ENCODE assay signal across 10 cellular contexts in genomic region chr10:27529010-27529783, GRCh38. TPM values are rescaled to one million over a fixed set of nuclear protein-coding genes. Genes with fewer than 3 reads are reported as not detected.
A peak's percentile ranks its signal among the peaks of the same experiment; 100 is the strongest.
DNase-seq lines count a peak whose midpoint lies in the region; ATAC-seq, FAIRE-seq and TF ChIP-seq lines count a peak whose summit lies in the region.
"Had no signal": no experiment of that assay in that cellular context is flagged by ENCODE, and none has a peak within 500 bp of the region (broad histone marks: within the 10 kb centered on the region; RNA-seq: fewer than 3 reads in every experiment).

No MANE protein-coding gene starts in this region.

- H3K4me3 Mint-ChIP-seq in activated CD8-positive, alpha-beta T cell treated with anti-CD3 and anti-CD28 coated beads, Interleukin-2, amount 10 ng/mL, durations not matched to agents 7 days and 5 days: no peak overlapping the region
- H3K4me3 Mint-ChIP-seq in glutamatergic neuron (ENCODE audit: unreplicated experiment): peak overlapping the region; percentile 35

- peak overlapping the region; percentile 67 for H3K27ac Mint-ChIP-seq in activated CD8-positive, alpha-beta T cell treated with anti-CD3 and anti-CD28 coated beads, Interleukin-2, amount 10 ng/mL, durations not matched to agents 7 days and 5 days
- peak overlapping the region; percentile 89 for H3K27ac Mint-ChIP-seq in glutamatergic neuron (ENCODE audit: unreplicated experiment)

- H3K4me1 Mint-ChIP-seq in activated CD8-positive, alpha-beta T cell treated with anti-CD3 and anti-CD28 coated beads, Interleukin-2, amount 10 ng/mL, durations not matched to agents 7 days and 5 days (ENCODE audit: low read depth): peaks cover 53% of the 10 kb centered on the region
- peaks cover 64% of the 10 kb centered on the region for H3K4me1 Mint-ChIP-seq in glutamatergic neuron (ENCODE audit: low read depth, unreplicated experiment)

- TF ChIP-seq CTCF in 22Rv1 (IDR thresholded peaks at IDR 0.05): no peak
- no peak for TF ChIP-seq CTCF in glutamatergic neuron (IDR thresholded peaks at IDR 0.05; ENCODE audit: partially characterized antibody, unreplicated experiment)

- ATAC-seq in activated CD8-positive, alpha-beta T cell treated with anti-CD3 and anti-CD28 coated beads, Interleukin-2, amount 10 ng/mL, durations not matched to agents 7 days and 5 days: no peak
- no peak for ATAC-seq in esophagus mucosa

- FAIRE-seq in frontal cortex (lab: Jason Lieb, UNC): no peak
- FAIRE-seq: small intestine had no signal

- peak overlapping the region; percentile 72 for H3K27ac ChIP-seq in 22Rv1
- H3K27ac ChIP-seq: vagina had no signal

- POLR2A ChIA-PET in activated CD8-positive, alpha-beta T cell treated with anti-CD3 and anti-CD28 coated beads, Interleukin-2, amount 10 ng/mL, durations not matched to agents 7 days and 5 days (lab: Charles Lee): no interaction called here

- DNase-seq in EH (ENCODE audit: low read depth) (peak; percentile 36), glutamatergic neuron (no peak), AG08395 (ENCODE audit: low spot score) (no peak), 8988T (no peak), frontal cortex (ENCODE audit: low spot score in 2 of 2) (no peak)
- no peak for DNase-seq in activated CD8-positive, alpha-beta T cell treated with anti-CD3 and anti-CD28 coated beads, Interleukin-2, amount 10 ng/mL, durations not matched to agents 7 days and 5 days

- no peaks in the 10 kb centered on the region for H3K27me3 Mint-ChIP-seq in activated CD8-positive, alpha-beta T cell treated with anti-CD3 and anti-CD28 coated beads, Interleukin-2, amount 10 ng/mL, durations not matched to agents 7 days and 5 days (ENCODE audit: low read depth)
- H3K27me3 Mint-ChIP-seq in glutamatergic neuron (ENCODE audit: unreplicated experiment): peaks cover 1% of the 10 kb centered on the region

- peaks cover 25% of the 10 kb centered on the region for H3K36me3 Mint-ChIP-seq in activated CD8-positive, alpha-beta T cell treated with anti-CD3 and anti-CD28 coated beads, Interleukin-2, amount 10 ng/mL, durations not matched to agents 7 days and 5 days (ENCODE audit: low read depth)
- H3K36me3 Mint-ChIP-seq in glutamatergic neuron (ENCODE audit: unreplicated experiment): no peaks in the 10 kb centered on the region

- CTCF ChIA-PET in activated CD8-positive, alpha-beta T cell treated with anti-CD3 and anti-CD28 coated beads, Interleukin-2, amount 10 ng/mL, durations not matched to agents 7 days and 5 days (lab: Charles Lee): no interaction called here

- H3K9me3 Mint-ChIP-seq in activated CD8-positive, alpha-beta T cell treated with anti-CD3 and anti-CD28 coated beads, Interleukin-2, amount 10 ng/mL, durations not matched to agents 7 days and 5 days (ENCODE audit: insufficient read depth): no peaks in the 10 kb centered on the region
- H3K9me3 Mint-ChIP-seq in glutamatergic neuron (ENCODE audit: unreplicated experiment): peaks cover 7% of the 10 kb centered on the region

RNA-seq across cellular contexts. Expression of gene RAB18, which starts 25.1 kb away (rescaled TPM):
- 10 to 100 TPM; 60.3 to 65.6 TPM for total RNA-seq in activated CD8-positive, alpha-beta T cell treated with anti-CD3 and anti-CD28 coated beads, Interleukin-2, amount 10 ng/mL, durations not matched to agents 7 days and 5 days
- total RNA-seq in glutamatergic neuron (ENCODE audit: unreplicated experiment): 166 TPM
- total RNA-seq in esophagus mucosa: 99.5 TPM
- 112 TPM for total RNA-seq in frontal cortex
